Comparison of ENCODE assay signal across 14 cellular contexts in the genomic region with DNA sequence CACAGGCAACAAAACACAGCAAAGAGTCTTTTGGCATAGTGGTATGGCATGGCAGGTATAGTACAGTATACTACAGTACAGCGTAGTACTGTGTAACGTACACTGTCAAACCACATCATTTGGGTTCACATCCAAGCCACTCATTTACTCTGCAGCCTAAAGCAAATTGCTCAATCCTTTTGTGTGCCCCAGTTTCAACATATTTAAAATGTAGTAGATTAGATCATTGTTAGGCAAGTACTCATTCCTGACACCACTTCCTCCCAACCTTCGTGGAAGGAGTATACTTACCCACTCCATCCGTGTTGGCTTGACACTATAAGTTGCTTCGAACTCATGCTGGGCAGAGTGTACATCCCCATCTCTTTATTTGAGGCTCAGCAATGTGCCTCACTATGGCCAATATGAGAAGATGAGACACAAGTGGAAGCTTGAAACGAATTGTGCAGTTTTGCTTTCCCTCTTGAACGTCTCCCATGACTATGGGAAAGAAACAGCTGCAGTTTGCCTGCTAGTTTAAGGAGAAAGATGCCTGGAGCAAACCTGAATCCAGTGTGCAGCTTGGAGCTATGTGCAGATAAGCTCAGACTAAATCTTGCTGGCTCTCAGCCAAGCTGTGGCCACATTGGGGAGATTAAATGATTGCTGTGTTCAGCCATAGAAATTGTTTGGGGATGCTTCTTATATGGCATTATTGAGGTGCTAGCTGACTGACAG.
DNase-seq lines count a peak whose midpoint lies in the region; ATAC-seq and TF ChIP-seq lines count a peak whose summit lies in the region.
"Had no signal": no experiment of that assay in that cellular context is flagged by ENCODE, and none has a peak within 500 bp of the region (broad histone marks: within the 10 kb centered on the region; RNA-seq: fewer than 3 reads in every experiment).

No MANE protein-coding gene starts in this region.

- H3K9me3 Mint-ChIP-seq in activated CD4-positive, alpha-beta memory T cell treated with anti-CD3 and anti-CD28 coated beads, Interleukin-2, amount 10 ng/mL, durations not matched to agents 7 days and 5 days = peaks cover 12% of the 10 kb centered on the region
- H3K9me3 Mint-ChIP-seq in activated CD4-positive, alpha-beta memory T cell treated with anti-CD3 and anti-CD28 coated beads for 36 hours = no peaks in the 10 kb centered on the region
- no peaks in the 10 kb centered on the region for H3K9me3 Mint-ChIP-seq in effector memory CD8-positive, alpha-beta T cell
- H3K9me3 Mint-ChIP-seq in stimulated activated effector memory CD8-positive, alpha-beta T cell treated with anti-CD3 and anti-CD28 coated beads, Interleukin-12 subunit alpha, Interleukin-12 subunit beta, amount 100 ng/mL, for 72 hours = no peaks in the 10 kb centered on the region

- H3K9me3 ChIP-seq in A673 (ENCODE audit: low read depth, low read length, poor library complexity, severe bottlenecking) = no peaks in the 10 kb centered on the region

- H3K36me3 ChIP-seq in A673 (ENCODE audit: insufficient read depth, low read length, poor library complexity, severe bottlenecking) = no peaks in the 10 kb centered on the region

- intact Hi-C loops in activated CD4-positive, alpha-beta memory T cell treated with anti-CD3 and anti-CD28 coated beads for 36 hours (cut with micrococcal nuclease) = no loop called here
- intact Hi-C loops in A673 (cut with micrococcal nuclease; ENCODE audit: unreplicated experiment) = no loop called here

- H3K27ac ChIP-seq in A673 (ENCODE audit: low read depth, low read length, poor library complexity, severe bottlenecking) = no peak overlapping the region

- no peak overlapping the region for H3K4me3 ChIP-seq in A673 (ENCODE audit: low read depth, low read length, poor library complexity, severe bottlenecking)

- ATAC-seq in effector memory CD8-positive, alpha-beta T cell (replicated peaks) = peak; percentile 84
- peak; percentile 86 for ATAC-seq in stimulated activated effector memory CD8-positive, alpha-beta T cell treated with anti-CD3 and anti-CD28 coated beads, Interleukin-12 subunit alpha, Interleukin-12 subunit beta, amount 100 ng/mL, for 72 hours

- H3K27ac Mint-ChIP-seq in activated CD4-positive, alpha-beta memory T cell treated with anti-CD3 and anti-CD28 coated beads, Interleukin-2, amount 10 ng/mL, durations not matched to agents 7 days and 5 days = peak overlapping the region; percentile 49
- no peak overlapping the region for H3K27ac Mint-ChIP-seq in activated CD4-positive, alpha-beta memory T cell treated with anti-CD3 and anti-CD28 coated beads for 36 hours
- no peak overlapping the region for H3K27ac Mint-ChIP-seq in effector memory CD8-positive, alpha-beta T cell
- no peak overlapping the region for H3K27ac Mint-ChIP-seq in stimulated activated effector memory CD8-positive, alpha-beta T cell treated with anti-CD3 and anti-CD28 coated beads, Interleukin-12 subunit alpha, Interleukin-12 subunit beta, amount 100 ng/mL, for 72 hours

- no TSS peak for BruUV-seq in A673 (replicated peaks; lab: Mats Ljungman, UMichigan)

- CTCF ChIA-PET in activated CD4-positive, alpha-beta memory T cell treated with anti-CD3 and anti-CD28 coated beads, Interleukin-2, amount 10 ng/mL, durations not matched to agents 7 days and 5 days (lab: Charles Lee) = interaction anchor here (1.5 kb wide), 1 partner anchor 25 kb away, joined by 3 read pairs; no protein-coding TSS in a partner anchor
- CTCF ChIA-PET in activated CD4-positive, alpha-beta memory T cell treated with anti-CD3 and anti-CD28 coated beads for 36 hours (lab: Charles Lee) = no interaction called here
- CTCF ChIA-PET in A673 (lab: Charles Lee) = no interaction called here

- no peak for TF ChIP-seq CTCF in A673 (conservative IDR thresholded peaks at IDR 0.05; ENCODE audit: low read depth, low read length)

- H3K4me3 Mint-ChIP-seq in activated CD4-positive, alpha-beta memory T cell treated with anti-CD3 and anti-CD28 coated beads, Interleukin-2, amount 10 ng/mL, durations not matched to agents 7 days and 5 days = no peak overlapping the region
- H3K4me3 Mint-ChIP-seq in activated CD4-positive, alpha-beta memory T cell treated with anti-CD3 and anti-CD28 coated beads for 36 hours = no peak overlapping the region
- H3K4me3 Mint-ChIP-seq in effector memory CD8-positive, alpha-beta T cell = no peak overlapping the region
- H3K4me3 Mint-ChIP-seq in stimulated activated effector memory CD8-positive, alpha-beta T cell treated with anti-CD3 and anti-CD28 coated beads, Interleukin-12 subunit alpha, Interleukin-12 subunit beta, amount 100 ng/mL, for 72 hours = no peak overlapping the region

- H3K27me3 Mint-ChIP-seq in activated CD4-positive, alpha-beta memory T cell treated with anti-CD3 and anti-CD28 coated beads, Interleukin-2, amount 10 ng/mL, durations not matched to agents 7 days and 5 days = no peaks in the 10 kb centered on the region
- H3K27me3 Mint-ChIP-seq in activated CD4-positive, alpha-beta memory T cell treated with anti-CD3 and anti-CD28 coated beads for 36 hours = no peaks in the 10 kb centered on the region
- H3K27me3 Mint-ChIP-seq in effector memory CD8-positive, alpha-beta T cell = no peaks in the 10 kb centered on the region

- no peaks in the 10 kb centered on the region for H3K4me1 ChIP-seq in A673 (ENCODE audit: insufficient read depth, low read length, poor library complexity, severe bottlenecking)

- peaks cover 51% of the 10 kb centered on the region for H3K4me1 Mint-ChIP-seq in activated CD4-positive, alpha-beta memory T cell treated with anti-CD3 and anti-CD28 coated beads, Interleukin-2, amount 10 ng/mL, durations not matched to agents 7 days and 5 days
- H3K4me1 Mint-ChIP-seq in activated CD4-positive, alpha-beta memory T cell treated with anti-CD3 and anti-CD28 coated beads for 36 hours (ENCODE audit: low read depth) = no peaks in the 10 kb centered on the region
- peaks cover 6 to 17% of the 10 kb centered on the region in 2 donors for H3K4me1 Mint-ChIP-seq in effector memory CD8-positive, alpha-beta T cell (ENCODE audit: low read depth in 2 of 2)
- peaks cover 34% of the 10 kb centered on the region for H3K4me1 Mint-ChIP-seq in stimulated activated effector memory CD8-positive, alpha-beta T cell treated with anti-CD3 and anti-CD28 coated beads, Interleukin-12 subunit alpha, Interleukin-12 subunit beta, amount 100 ng/mL, for 72 hours

- no peaks in the 10 kb centered on the region for H3K27me3 ChIP-seq in A673 (replicated peaks; ENCODE audit: insufficient read depth, low read depth, low read length, poor library complexity)

- peaks cover 3% of the 10 kb centered on the region for H3K36me3 Mint-ChIP-seq in activated CD4-positive, alpha-beta memory T cell treated with anti-CD3 and anti-CD28 coated beads, Interleukin-2, amount 10 ng/mL, durations not matched to agents 7 days and 5 days (ENCODE audit: low read depth)
- no peaks in the 10 kb centered on the region for H3K36me3 Mint-ChIP-seq in activated CD4-positive, alpha-beta memory T cell treated with anti-CD3 and anti-CD28 coated beads for 36 hours
- no peaks in the 10 kb centered on the region for H3K36me3 Mint-ChIP-seq in effector memory CD8-positive, alpha-beta T cell (ENCODE audit: insufficient read depth)
- H3K36me3 Mint-ChIP-seq in stimulated activated effector memory CD8-positive, alpha-beta T cell treated with anti-CD3 and anti-CD28 coated beads, Interleukin-12 subunit alpha, Interleukin-12 subunit beta, amount 100 ng/mL, for 72 hours = no peaks in the 10 kb centered on the region

- POLR2A ChIA-PET in activated CD4-positive, alpha-beta memory T cell treated with anti-CD3 and anti-CD28 coated beads, Interleukin-2, amount 10 ng/mL, durations not matched to agents 7 days and 5 days (lab: Charles Lee) = interaction anchor here (0.8 to 2.1 kb wide), 5 partner anchors 9 to 89 kb away, joined by 3 to 9 read pairs (median 4); no protein-coding TSS in a partner anchor
- POLR2A ChIA-PET in activated CD4-positive, alpha-beta memory T cell treated with anti-CD3 and anti-CD28 coated beads for 36 hours (lab: Charles Lee) = no interaction called here
- POLR2A ChIA-PET in A673 (lab: Charles Lee; ENCODE audit: low non-redundant PET) = no interaction called here

- no peak for DNase-seq in activated CD4-positive, alpha-beta memory T cell treated with anti-CD3 and anti-CD28 coated beads, Interleukin-2, amount 10 ng/mL, durations not matched to agents 7 days and 5 days
- DNase-seq in activated CD4-positive, alpha-beta memory T cell treated with anti-CD3 and anti-CD28 coated beads for 36 hours = no peak
- DNase-seq in NOMO-1 treated with dmso at 0.1 percent for 144 hours (lab: John Stamatoyannopoulos, UW; ENCODE audit: unreplicated experiment) (peak; percentile 74), NCI-H526 (lab: John Stamatoyannopoulos, UW) (no peak), A673 (ENCODE audit: low spot score) (no peak)
- no peak for DNase-seq in effector memory CD8-positive, alpha-beta T cell
- DNase-seq in stimulated activated effector memory CD8-positive, alpha-beta T cell treated with anti-CD3 and anti-CD28 coated beads, Interleukin-12 subunit alpha, Interleukin-12 subunit beta, amount 100 ng/mL, for 72 hours (ENCODE audit: low spot score in 2 of 2) = no peak
- DNase-seq in activated CD8-positive, alpha-beta memory T cell treated with anti-CD3 and anti-CD28 coated beads for 24 hours = no peak
- DNase-seq: activated CD8-positive, alpha-beta memory T cell treated with anti-CD3 and anti-CD28 coated beads, Interleukin-2, amount 50 U/mL, for 4 hours; effector CD8-positive, alpha-beta T cell; GDM1; hypothalamus; NCI-H1436; stimulated activated CD4-positive, alpha-beta T cell treated with anti-CD3 and anti-CD28 coated beads, Interleukin-1b, Interleukin-23, amount 100 ng/mL, for 48 hours had no signal
